11 cellular contexts compared by ENCODE assay signal in the genomic region with DNA sequence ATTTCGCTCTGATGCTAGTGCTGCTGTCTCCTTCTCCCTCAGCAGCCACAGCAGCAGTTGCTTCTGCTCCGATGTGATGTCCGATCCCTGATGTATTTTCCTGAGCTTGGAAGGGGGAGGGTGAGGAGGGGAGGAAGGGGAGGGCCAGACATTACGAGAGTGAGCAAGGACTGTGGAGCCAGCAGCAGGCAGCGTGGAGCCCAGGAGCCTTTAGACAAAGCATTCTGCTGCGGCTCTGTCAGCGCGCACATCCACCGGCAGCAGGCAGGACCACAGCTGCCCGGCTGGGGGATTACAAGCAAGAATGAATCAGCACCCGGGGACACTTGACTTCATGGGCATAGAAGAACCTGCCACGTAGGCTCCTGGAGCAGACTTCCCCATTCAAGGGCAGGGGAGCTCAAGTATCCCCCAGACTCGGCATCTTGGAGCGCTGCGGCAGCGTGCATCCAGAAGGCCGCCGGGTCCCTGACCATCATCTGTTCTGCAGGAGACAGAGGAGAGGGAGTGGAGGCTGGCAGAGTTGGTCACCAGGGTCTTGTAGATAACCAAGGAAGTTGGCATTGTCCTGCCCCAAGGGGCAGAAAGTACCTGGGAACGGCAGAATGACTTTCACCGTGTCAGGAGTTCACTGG.
DNase-seq lines count a peak whose midpoint lies in the region; ATAC-seq and TF ChIP-seq lines count a peak whose summit lies in the region.
"Had no signal": no experiment of that assay in that cellular context is flagged by ENCODE, and none has a peak within 500 bp of the region (broad histone marks: within the 10 kb centered on the region; RNA-seq: fewer than 3 reads in every experiment).

No MANE protein-coding gene starts in this region.

- peaks cover 6% of the 10 kb centered on the region for H3K4me1 Mint-ChIP-seq in activated T-cell treated with anti-CD3 and anti-CD28 coated beads, Interleukin-2, amount 50 U/mL, for 4 hours (ENCODE audit: low read depth)
- H3K4me1 Mint-ChIP-seq: immature natural killer cell had no signal

- no peak overlapping the region for H3K4me3 Mint-ChIP-seq in activated T-cell treated with anti-CD3 and anti-CD28 coated beads, Interleukin-2, amount 50 U/mL, for 4 hours
- H3K4me3 Mint-ChIP-seq: CD4-positive, alpha-beta T cell; immature natural killer cell had no signal

- peaks cover 20% of the 10 kb centered on the region for H3K36me3 Mint-ChIP-seq in activated T-cell treated with anti-CD3 and anti-CD28 coated beads, Interleukin-2, amount 50 U/mL, for 4 hours (ENCODE audit: insufficient read depth)

- TF ChIP-seq CTCF in dorsolateral prefrontal cortex (IDR thresholded peaks at IDR 0.05 in 54 of 56, conservative IDR thresholded peaks at IDR 0.05 in 2 of 56; ENCODE audit: low read depth in 1 of 56, partially characterized antibody in 56 of 56) (no peak), thoracic aorta (IDR thresholded peaks at IDR 0.05) (no peak)

- H3K4me3 ChIP-seq in dorsolateral prefrontal cortex: peak overlapping the region in 43 of 59 donors; percentile 2 to 57 (median 37)
- H3K4me3 ChIP-seq in mesodermal cell (ENCODE audit: extremely low read depth, insufficient read depth, low read length, poor library complexity, severe bottlenecking): no peak overlapping the region
- peak overlapping the region; percentile 55 for H3K4me3 ChIP-seq in thoracic aorta

- H3K9me3 Mint-ChIP-seq in activated T-cell treated with anti-CD3 and anti-CD28 coated beads, Interleukin-2, amount 50 U/mL, for 4 hours: no peaks in the 10 kb centered on the region
- H3K9me3 Mint-ChIP-seq: CD4-positive, alpha-beta T cell; immature natural killer cell had no signal

- peak; percentile 38 for DNase-seq in NCI-H82 treated with DMSO at 0.1 percent for 48 hours (lab: John Stamatoyannopoulos, UW; ENCODE audit: unreplicated experiment)
- DNase-seq in dorsolateral prefrontal cortex: peak in 2 of 10 donors; percentile 44 to 61
- no peak for DNase-seq in thoracic aorta (ENCODE audit: low spot score)
- no peak for DNase-seq in T-helper 2 cell
- DNase-seq in activated T-cell treated with anti-CD3 and anti-CD28 coated beads, Interleukin-2, amount 50 U/mL, for 4 hours: no peak
- DNase-seq: CD4-positive, alpha-beta T cell; immature natural killer cell; stimulated activated naive CD8-positive, alpha-beta T cell treated with anti-CD3 and anti-CD28 coated beads, Interleukin-15, Interleukin-2, amounts not matched to agents 100 U/mL and 50 U/mL, for 24 hours had no signal

- peak overlapping the region in 51 of 59 donors; percentile 1 to 98 (median 65) for H3K27ac ChIP-seq in dorsolateral prefrontal cortex
- peak overlapping the region; percentile 16 for H3K27ac ChIP-seq in mesodermal cell (ENCODE audit: low read depth, low read length, severe bottlenecking)
- peak overlapping the region; percentile 29 to 42 for H3K27ac ChIP-seq in thoracic aorta
- H3K27ac ChIP-seq: HL-60 had no signal

- no peaks in the 10 kb centered on the region for H3K27me3 Mint-ChIP-seq in activated T-cell treated with anti-CD3 and anti-CD28 coated beads, Interleukin-2, amount 50 U/mL, for 4 hours (ENCODE audit: low read depth)
- H3K27me3 Mint-ChIP-seq: CD4-positive, alpha-beta T cell had no signal

- H3K36me3 ChIP-seq in mesodermal cell (ENCODE audit: control insufficient read depth, insufficient read depth, low read length) (peaks cover 43% of the 10 kb centered on the region), thoracic aorta (peaks cover 18% of the 10 kb centered on the region)

- intact Hi-C loops in dorsolateral prefrontal cortex (cut with DNase I): no loop called here

- no peaks in the 10 kb centered on the region for H3K27me3 ChIP-seq in dorsolateral prefrontal cortex
- H3K27me3 ChIP-seq in thoracic aorta (replicated peaks; ENCODE audit: insufficient read depth): no peaks in the 10 kb centered on the region

- 79 to 84% methylated on average over 15 to 17 of the region's 20 CpGs for WGBS in mesodermal cell (ENCODE audit: insufficient coverage in 2 of 2), 2 experiments

- no peaks in the 10 kb centered on the region for H3K9me3 ChIP-seq in mesodermal cell (ENCODE audit: control insufficient read depth, low read length)
- no peaks in the 10 kb centered on the region for H3K9me3 ChIP-seq in thoracic aorta

- H3K4me1 ChIP-seq in mesodermal cell (ENCODE audit: control insufficient read depth, insufficient read depth, low read length, poor library complexity, severe bottlenecking) (peaks cover 6% of the 10 kb centered on the region), thoracic aorta (ENCODE audit: control insufficient read depth in 1 of 2, low read depth in 2 of 2) (peaks cover 23 to 86% of the 10 kb centered on the region in 2 donors)

- ATAC-seq in thoracic aorta (ENCODE audit: insufficient number of reproducible peaks, low FRiP score, low read depth): no peak
- no peak for ATAC-seq in GM18909 (IDR thresholded peaks at IDR 0.05; ENCODE audit: poor library complexity, unreplicated experiment)
- ATAC-seq in activated T-cell treated with anti-CD3 and anti-CD28 coated beads, Interleukin-2, amount 50 U/mL, for 4 hours: no peak
- ATAC-seq: stimulated activated naive CD8-positive, alpha-beta T cell treated with anti-CD3 and anti-CD28 coated beads, Interleukin-15, Interleukin-2, amounts not matched to agents 100 U/mL and 50 U/mL, for 24 hours had no signal
